8 cellular contexts compared by ENCODE assay signal in the genomic region with DNA sequence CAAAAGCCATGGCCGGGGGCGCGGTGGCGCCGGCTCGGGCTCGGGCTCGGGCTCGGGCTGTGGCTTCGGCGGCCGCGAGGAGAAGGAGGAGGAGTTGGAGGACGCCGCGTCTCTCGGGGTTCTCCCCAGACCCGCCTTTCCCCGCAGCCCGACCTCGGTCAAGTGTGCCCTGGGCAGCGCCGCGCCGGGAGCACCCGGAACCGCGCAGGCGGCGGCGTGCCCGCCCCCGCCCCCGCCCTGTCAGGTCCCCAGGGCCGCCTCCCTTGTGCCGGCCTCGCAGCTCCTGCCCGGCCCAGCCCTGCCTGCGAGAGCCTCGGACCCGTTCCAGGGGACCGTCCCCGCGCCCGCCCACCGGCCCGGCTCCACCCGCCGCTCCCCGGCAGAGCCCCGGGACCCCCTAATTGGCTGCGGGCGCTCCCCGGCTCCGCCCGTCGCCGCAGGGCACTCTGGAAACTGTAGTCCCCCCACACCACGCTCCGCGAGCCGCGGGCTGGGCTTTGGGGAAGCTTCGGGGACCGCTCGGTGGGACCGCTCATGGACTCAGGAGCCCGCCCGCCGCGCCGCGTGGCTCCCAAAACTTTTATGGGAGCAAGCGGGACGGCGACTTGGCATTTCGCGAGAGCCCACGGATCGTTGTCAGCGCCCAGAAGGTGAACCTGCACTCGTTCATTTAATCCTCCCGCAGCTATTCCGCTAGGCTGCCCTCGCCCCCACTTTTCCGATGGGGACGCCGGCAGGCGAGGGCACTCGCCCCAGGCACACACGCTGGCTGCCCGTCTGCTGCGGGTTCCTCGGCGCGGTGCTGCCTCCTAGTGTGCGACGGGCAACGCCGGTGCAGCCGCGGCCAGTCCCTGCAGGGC. TPM values are rescaled to one million over a fixed set of nuclear protein-coding genes. Genes with fewer than 3 reads are reported as not detected.
A peak's percentile ranks its signal among the peaks of the same experiment; 100 is the strongest.
DNase-seq lines count a peak whose midpoint lies in the region; ATAC-seq and TF ChIP-seq lines count a peak whose summit lies in the region.

A gene (minus strand): TSS at position 192 of the 860 bp plus-strand sequence. CDS start 182 bp downstream, at position 10.

- H3K27ac ChIP-seq in CD4-positive, CD25-positive, alpha-beta regulatory T cell (ENCODE audit: insufficient read depth, low read length, poor library complexity, severe bottlenecking) = peak within 1 kb of the TSS; percentile 95
- peak within 1 kb of the TSS; percentile 77 to 89 for H3K27ac ChIP-seq in liver (ENCODE audit: low read depth in 1 of 2, low read length in 2 of 2)

- peaks cover 7% of the 10 kb centered on the region for H3K36me3 ChIP-seq in CD4-positive, CD25-positive, alpha-beta regulatory T cell (ENCODE audit: control insufficient read depth, insufficient read depth, low read length)
- no peaks in the 10 kb centered on the region for H3K36me3 ChIP-seq in liver (ENCODE audit: control insufficient read depth in 4 of 4, insufficient read depth in 3 of 4, low read depth in 1 of 4, low read length in 3 of 4)

- peaks cover 2 to 30% (median 16%) of the 10 kb centered on the region in 4 donors for H3K4me1 Mint-ChIP-seq in CD4-positive, CD25-positive, alpha-beta regulatory T cell

- peak; percentile 85 to 94 (median 91) for DNase-seq in CD4-positive, CD25-positive, alpha-beta regulatory T cell
- peak; percentile 88 for DNase-seq in NCI-H774 (lab: John Stamatoyannopoulos, UW)
- DNase-seq in activated CD4-positive, alpha-beta T cell treated with anti-CD3 and anti-CD28 coated beads, Interleukin-2, amount 50 U/mL, for 4 hours = peak; percentile 81 to 87
- peak; percentile 95 for DNase-seq in dermis blood vessel endothelial cell
- peak; percentile 89 for DNase-seq in stimulated activated CD4-positive, alpha-beta T cell treated with anti-CD3 and anti-CD28 coated beads, Interleukin-4, amount 100 ng/mL, for 1 hour

- no peaks in the 10 kb centered on the region for H3K27me3 ChIP-seq in CD4-positive, CD25-positive, alpha-beta regulatory T cell (ENCODE audit: control insufficient read depth, insufficient read depth, low read length)
- H3K27me3 ChIP-seq in liver (ENCODE audit: control insufficient read depth in 4 of 4, insufficient read depth in 4 of 4, low read length in 3 of 4) = no peaks in the 10 kb centered on the region

- H3K4me3 Mint-ChIP-seq in CD4-positive, CD25-positive, alpha-beta regulatory T cell = peak within 1 kb of the TSS; percentile 96 to 100 (median 99)

- H3K4me3 ChIP-seq in CD4-positive, CD25-positive, alpha-beta regulatory T cell (ENCODE audit: low read depth, low read length) = peak within 1 kb of the TSS; percentile 95
- H3K4me3 ChIP-seq in liver (ENCODE audit: low read depth in 1 of 3, low read length in 3 of 3) = peak within 1 kb of the TSS; percentile 68 to 87 (median 71)

- under 1% methylated on average over 102 of the region's 102 CpGs for WGBS in liver

- peaks cover 5% of the 10 kb centered on the region for H3K36me3 Mint-ChIP-seq in CD4-positive, CD25-positive, alpha-beta regulatory T cell

- TF ChIP-seq CTCF in liver (IDR thresholded peaks at IDR 0.05; ENCODE audit: low read depth, low read length, missing input control) = peak; percentile 83

- TF ChIP-seq RAD21 in liver (IDR thresholded peaks at IDR 0.05) = peak; percentile 92 to 93

- H3K27me3 Mint-ChIP-seq in CD4-positive, CD25-positive, alpha-beta regulatory T cell = no peaks in the 10 kb centered on the region

- H3K27ac Mint-ChIP-seq in CD4-positive, CD25-positive, alpha-beta regulatory T cell = peak within 1 kb of the TSS; percentile 97 to 99 (median 97)

- peaks cover 39% of the 10 kb centered on the region for H3K4me1 ChIP-seq in CD4-positive, CD25-positive, alpha-beta regulatory T cell (ENCODE audit: control insufficient read depth, insufficient read depth, low read length, poor library complexity, severe bottlenecking)
- peaks cover 0 to 16% (median 4%) of the 10 kb centered on the region in 4 donors for H3K4me1 ChIP-seq in liver (ENCODE audit: control insufficient read depth in 4 of 4, insufficient read depth in 4 of 4, low read length in 3 of 4)

- H3K9me3 ChIP-seq in CD4-positive, CD25-positive, alpha-beta regulatory T cell (ENCODE audit: control insufficient read depth in 2 of 2, low read length in 2 of 2) = no peaks in the 10 kb centered on the region
- H3K9me3 ChIP-seq in liver (ENCODE audit: control insufficient read depth in 4 of 4, low read length in 3 of 4) = no peaks in the 10 kb centered on the region

- peaks cover 0 to 3% (median 0%) of the 10 kb centered on the region in 7 donors for H3K9me3 Mint-ChIP-seq in CD4-positive, CD25-positive, alpha-beta regulatory T cell

- H3K9ac ChIP-seq in liver (ENCODE audit: low read depth in 1 of 2, low read length in 2 of 2) = peak within 1 kb of the TSS; percentile 55 to 85

- ATAC-seq in CD4-positive, CD25-positive, alpha-beta regulatory T cell (ENCODE audit: low read depth in 2 of 2) = peak; percentile 81 to 83
- ATAC-seq in GM19372 (IDR thresholded peaks at IDR 0.05; ENCODE audit: low read depth, unreplicated experiment) (peak; percentile 65), HG03521 (IDR thresholded peaks at IDR 0.05; ENCODE audit: unreplicated experiment) (peak; percentile 68)

TF ChIP-seq in liver, 16 proteins besides CTCF, POLR2A, EP300 and RAD21:
- TF ChIP-seq EGR1 (IDR thresholded peaks at IDR 0.05; ENCODE audit: low read depth in 2 of 2) = peak in 1 of 2 donors; percentile 67
- peak; percentile 23 for TF ChIP-seq NR2F2 (IDR thresholded peaks at IDR 0.05)
- TF ChIP-seq, protein P1, sequence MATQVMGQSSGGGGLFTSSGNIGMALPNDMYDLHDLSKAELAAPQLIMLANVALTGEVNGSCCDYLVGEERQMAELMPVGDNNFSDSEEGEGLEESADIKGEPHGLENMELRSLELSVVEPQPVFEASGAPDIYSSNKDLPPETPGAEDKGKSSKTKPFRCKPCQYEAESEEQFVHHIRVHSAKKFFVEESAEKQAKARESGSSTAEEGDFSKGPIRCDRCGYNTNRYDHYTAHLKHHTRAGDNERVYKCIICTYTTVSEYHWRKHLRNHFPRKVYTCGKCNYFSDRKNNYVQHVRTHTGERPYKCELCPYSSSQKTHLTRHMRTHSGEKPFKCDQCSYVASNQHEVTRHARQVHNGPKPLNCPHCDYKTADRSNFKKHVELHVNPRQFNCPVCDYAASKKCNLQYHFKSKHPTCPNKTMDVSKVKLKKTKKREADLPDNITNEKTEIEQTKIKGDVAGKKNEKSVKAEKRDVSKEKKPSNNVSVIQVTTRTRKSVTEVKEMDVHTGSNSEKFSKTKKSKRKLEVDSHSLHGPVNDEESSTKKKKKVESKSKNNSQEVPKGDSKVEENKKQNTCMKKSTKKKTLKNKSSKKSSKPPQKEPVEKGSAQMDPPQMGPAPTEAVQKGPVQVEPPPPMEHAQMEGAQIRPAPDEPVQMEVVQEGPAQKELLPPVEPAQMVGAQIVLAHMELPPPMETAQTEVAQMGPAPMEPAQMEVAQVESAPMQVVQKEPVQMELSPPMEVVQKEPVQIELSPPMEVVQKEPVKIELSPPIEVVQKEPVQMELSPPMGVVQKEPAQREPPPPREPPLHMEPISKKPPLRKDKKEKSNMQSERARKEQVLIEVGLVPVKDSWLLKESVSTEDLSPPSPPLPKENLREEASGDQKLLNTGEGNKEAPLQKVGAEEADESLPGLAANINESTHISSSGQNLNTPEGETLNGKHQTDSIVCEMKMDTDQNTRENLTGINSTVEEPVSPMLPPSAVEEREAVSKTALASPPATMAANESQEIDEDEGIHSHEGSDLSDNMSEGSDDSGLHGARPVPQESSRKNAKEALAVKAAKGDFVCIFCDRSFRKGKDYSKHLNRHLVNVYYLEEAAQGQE (IDR thresholded peaks at IDR 0.05) = no peak
- peak in 1 of 2 donors; percentile 45 for TF ChIP-seq RXRA (IDR thresholded peaks at IDR 0.05)
- peak; percentile 58 for TF ChIP-seq YY1 (IDR thresholded peaks at IDR 0.05)
- TF ChIP-seq, protein P2, sequence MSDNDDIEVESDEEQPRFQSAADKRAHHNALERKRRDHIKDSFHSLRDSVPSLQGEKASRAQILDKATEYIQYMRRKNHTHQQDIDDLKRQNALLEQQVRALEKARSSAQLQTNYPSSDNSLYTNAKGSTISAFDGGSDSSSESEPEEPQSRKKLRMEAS (IDR thresholded peaks at IDR 0.05) = peak; percentile 25
- TF ChIP-seq HNF4G (IDR thresholded peaks at IDR 0.05) = no peak
- TF ChIP-seq, protein P3, sequence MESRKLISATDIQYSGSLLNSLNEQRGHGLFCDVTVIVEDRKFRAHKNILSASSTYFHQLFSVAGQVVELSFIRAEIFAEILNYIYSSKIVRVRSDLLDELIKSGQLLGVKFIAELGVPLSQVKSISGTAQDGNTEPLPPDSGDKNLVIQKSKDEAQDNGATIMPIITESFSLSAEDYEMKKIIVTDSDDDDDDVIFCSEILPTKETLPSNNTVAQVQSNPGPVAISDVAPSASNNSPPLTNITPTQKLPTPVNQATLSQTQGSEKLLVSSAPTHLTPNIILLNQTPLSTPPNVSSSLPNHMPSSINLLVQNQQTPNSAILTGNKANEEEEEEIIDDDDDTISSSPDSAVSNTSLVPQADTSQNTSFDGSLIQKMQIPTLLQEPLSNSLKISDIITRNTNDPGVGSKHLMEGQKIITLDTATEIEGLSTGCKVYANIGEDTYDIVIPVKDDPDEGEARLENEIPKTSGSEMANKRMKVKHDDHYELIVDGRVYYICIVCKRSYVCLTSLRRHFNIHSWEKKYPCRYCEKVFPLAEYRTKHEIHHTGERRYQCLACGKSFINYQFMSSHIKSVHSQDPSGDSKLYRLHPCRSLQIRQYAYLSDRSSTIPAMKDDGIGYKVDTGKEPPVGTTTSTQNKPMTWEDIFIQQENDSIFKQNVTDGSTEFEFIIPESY (IDR thresholded peaks at IDR 0.05) = no peak
- no peak for TF ChIP-seq TAF1 (conservative IDR thresholded peaks at IDR 0.05)
- TF ChIP-seq JUND (IDR thresholded peaks at IDR 0.05) = no peak
- peak; percentile 12 for TF ChIP-seq SP1 (IDR thresholded peaks at IDR 0.05)
- TF ChIP-seq HNF4A (conservative IDR thresholded peaks at IDR 0.05) = no peak
- no peak for TF ChIP-seq FOXA2 (IDR thresholded peaks at IDR 0.05)
- no peak for TF ChIP-seq FOXA1 (IDR thresholded peaks at IDR 0.05)
- no peak for TF ChIP-seq GABPA (IDR thresholded peaks at IDR 0.05 in 1 of 2, conservative IDR thresholded peaks at IDR 0.05 in 1 of 2)
- TF ChIP-seq, protein P4, sequence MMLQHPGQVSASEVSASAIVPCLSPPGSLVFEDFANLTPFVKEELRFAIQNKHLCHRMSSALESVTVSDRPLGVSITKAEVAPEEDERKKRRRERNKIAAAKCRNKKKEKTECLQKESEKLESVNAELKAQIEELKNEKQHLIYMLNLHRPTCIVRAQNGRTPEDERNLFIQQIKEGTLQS (IDR thresholded peaks at IDR 0.05) = no peak
TF ChIP-seq in liver: peak in this region for 6.

RNA-seq across cellular contexts. Expression of the gene that starts here (rescaled TPM):
- 533 TPM for total RNA-seq in CD4-positive, CD25-positive, alpha-beta regulatory T cell
- 10 to 100 TPM; 71.2 to 77.2 (median 74.1) TPM for polyA plus RNA-seq in CD4-positive, CD25-positive, alpha-beta regulatory T cell
- total RNA-seq in dermis blood vessel endothelial cell (56.0 and 61.8 TPM in 2 replicates), liver (10 to 100 TPM; 11.5 to 21.7 TPM)
- 1 to 10 TPM; 2.8 to 3.9 TPM for polyA plus RNA-seq in liver

Comparison
In these comparisons a context has a peak if more than half of its experiments do, and no peak if none do; other contexts are left out.
1. Peak in every context shown above with its lines: DNase-seq, ATAC-seq, H3K4me3 ChIP-seq and H3K27ac ChIP-seq.
2. RNA of the gene that starts here (polyA plus RNA-seq): 71.2 to 77.2 TPM in CD4-positive, CD25-positive, alpha-beta regulatory T cell; 2.8 to 3.9 TPM in liver; every median in the first group is over 10 times any median in the second.